In genomic region chr12:31887109-31887811, GRCh38 we compare ENCODE assay signal across 14 cellular contexts.
DNase-seq lines count a peak whose midpoint lies in the region; ATAC-seq and TF ChIP-seq lines count a peak whose summit lies in the region.
"Had no signal": no experiment of that assay in that cellular context is flagged by ENCODE, and none has a peak within 500 bp of the region (broad histone marks: within the 10 kb centered on the region; RNA-seq: fewer than 3 reads in every experiment).

No MANE protein-coding gene starts in this region.

- no peaks in the 10 kb centered on the region for H3K4me1 ChIP-seq in right cardiac atrium (ENCODE audit: control insufficient read depth, insufficient read depth, low read length)
- H3K4me1 ChIP-seq: BE2C had no signal

- H3K4me3 Mint-ChIP-seq in activated T-helper 1 cell treated with anti-CD3 and anti-CD28 coated beads, Interleukin-12 subunit alpha, Interleukin-12 subunit beta, Interleukin-2, Interleukin-4 antibody, amounts not matched to agents 30 ng/mL and 10 ng/mL and 1 ng/mL, durations not matched to agents 14 hours and 24 hours and 36 hours: no peak overlapping the region
- H3K4me3 Mint-ChIP-seq in type B pancreatic cell: no peak overlapping the region
- no peak overlapping the region for H3K4me3 Mint-ChIP-seq in T-helper 17 cell
- H3K4me3 Mint-ChIP-seq: GM23338 had no signal

- peaks cover 22% of the 10 kb centered on the region for H3K4me1 Mint-ChIP-seq in activated T-helper 1 cell treated with anti-CD3 and anti-CD28 coated beads, Interleukin-12 subunit alpha, Interleukin-12 subunit beta, Interleukin-2, Interleukin-4 antibody, amounts not matched to agents 30 ng/mL and 10 ng/mL and 1 ng/mL, durations not matched to agents 14 hours and 24 hours and 36 hours (ENCODE audit: low read depth)
- H3K4me1 Mint-ChIP-seq in type B pancreatic cell (ENCODE audit: unreplicated experiment): no peaks in the 10 kb centered on the region
- peaks cover 3% of the 10 kb centered on the region for H3K4me1 Mint-ChIP-seq in T-helper 17 cell
- H3K4me1 Mint-ChIP-seq: GM23338 had no signal

- H3K9me3 ChIP-seq in right cardiac atrium (ENCODE audit: control insufficient read depth, low read length) (no peaks in the 10 kb centered on the region), T-helper 17 cell (ENCODE audit: control insufficient read depth, low read length, poor library complexity, severe bottlenecking) (peaks cover 8% of the 10 kb centered on the region)

- TF ChIP-seq CTCF in type B pancreatic cell (conservative IDR thresholded peaks at IDR 0.05): no peak

- 98% methylated on average over 2 of the region's 2 CpGs for WGBS in right cardiac atrium

- peak overlapping the region; percentile 29 for H3K27ac Mint-ChIP-seq in activated T-helper 1 cell treated with anti-CD3 and anti-CD28 coated beads, Interleukin-12 subunit alpha, Interleukin-12 subunit beta, Interleukin-2, Interleukin-4 antibody, amounts not matched to agents 30 ng/mL and 10 ng/mL and 1 ng/mL, durations not matched to agents 14 hours and 24 hours and 36 hours
- peak overlapping the region; percentile 21 for H3K27ac Mint-ChIP-seq in type B pancreatic cell
- no peak overlapping the region for H3K27ac Mint-ChIP-seq in T-helper 17 cell
- H3K27ac Mint-ChIP-seq: GM23338 had no signal

- no peak overlapping the region for H3K4me3 ChIP-seq in right cardiac atrium (ENCODE audit: low read length)
- H3K4me3 ChIP-seq: GM23338 had no signal

- DNase-seq in left ventricle myocardium superior: no peak
- DNase-seq in right cardiac atrium: no peak
- DNase-seq in activated T-helper 1 cell treated with anti-CD3 and anti-CD28 coated beads, Interleukin-12 subunit alpha, Interleukin-12 subunit beta, Interleukin-2, Interleukin-4 antibody, amounts not matched to agents 30 ng/mL and 10 ng/mL and 1 ng/mL, durations not matched to agents 14 hours and 24 hours and 36 hours (ENCODE audit: low spot score): no peak
- DNase-seq in type B pancreatic cell (ENCODE audit: extremely low spot score, unreplicated experiment): no peak
- no peak for DNase-seq in T-helper 17 cell
- no peak for DNase-seq in NCI-H82 (lab: John Stamatoyannopoulos, UW)
- DNase-seq in substantia nigra (lab: John Stamatoyannopoulos, UW): no peak
- DNase-seq: activated effector memory CD4-positive, alpha-beta T cell treated with Interleukin-2 at 50 U/mL for 16 hours; BE2C; dermis blood vessel endothelial cell; NCI-H1048; retina had no signal

- H3K36me3 Mint-ChIP-seq in activated T-helper 1 cell treated with anti-CD3 and anti-CD28 coated beads, Interleukin-12 subunit alpha, Interleukin-12 subunit beta, Interleukin-2, Interleukin-4 antibody, amounts not matched to agents 30 ng/mL and 10 ng/mL and 1 ng/mL, durations not matched to agents 14 hours and 24 hours and 36 hours (ENCODE audit: low read depth): peaks cover 35% of the 10 kb centered on the region
- peaks cover 5% of the 10 kb centered on the region for H3K36me3 Mint-ChIP-seq in type B pancreatic cell
- H3K36me3 Mint-ChIP-seq in T-helper 17 cell (ENCODE audit: low read depth): no peaks in the 10 kb centered on the region

- intact Hi-C loops in left ventricle myocardium superior (cut with micrococcal nuclease) (no loop called here), right cardiac atrium (cut with DNase I) (no loop called here)
- intact Hi-C loops in activated T-helper 1 cell treated with anti-CD3 and anti-CD28 coated beads, Interleukin-12 subunit alpha, Interleukin-12 subunit beta, Interleukin-2, Interleukin-4 antibody, amounts not matched to agents 30 ng/mL and 10 ng/mL and 1 ng/mL, durations not matched to agents 14 hours and 24 hours and 36 hours (cut with micrococcal nuclease): no loop called here

- no peaks in the 10 kb centered on the region for H3K27me3 Mint-ChIP-seq in activated T-helper 1 cell treated with anti-CD3 and anti-CD28 coated beads, Interleukin-12 subunit alpha, Interleukin-12 subunit beta, Interleukin-2, Interleukin-4 antibody, amounts not matched to agents 30 ng/mL and 10 ng/mL and 1 ng/mL, durations not matched to agents 14 hours and 24 hours and 36 hours (ENCODE audit: insufficient read depth)
- H3K27me3 Mint-ChIP-seq in type B pancreatic cell: no peaks in the 10 kb centered on the region
- no peaks in the 10 kb centered on the region for H3K27me3 Mint-ChIP-seq in T-helper 17 cell

- H3K9me3 Mint-ChIP-seq in activated T-helper 1 cell treated with anti-CD3 and anti-CD28 coated beads, Interleukin-12 subunit alpha, Interleukin-12 subunit beta, Interleukin-2, Interleukin-4 antibody, amounts not matched to agents 30 ng/mL and 10 ng/mL and 1 ng/mL, durations not matched to agents 14 hours and 24 hours and 36 hours: peaks cover 49% of the 10 kb centered on the region
- peaks cover 4% of the 10 kb centered on the region for H3K9me3 Mint-ChIP-seq in type B pancreatic cell

- H3K27me3 ChIP-seq in right cardiac atrium (ENCODE audit: control insufficient read depth, insufficient read depth): no peaks in the 10 kb centered on the region
- H3K27me3 ChIP-seq: BE2C had no signal

- H3K27ac ChIP-seq in right cardiac atrium (ENCODE audit: low read length) (no peak overlapping the region), substantia nigra (ENCODE audit: low read depth, low read length, poor library complexity, severe bottlenecking) (no peak overlapping the region)

- peak; percentile 48 for ATAC-seq in left ventricle myocardium superior
- no peak for ATAC-seq in right cardiac atrium
- peak; percentile 59 for ATAC-seq in HG03095 (IDR thresholded peaks at IDR 0.05; ENCODE audit: unreplicated experiment)
- ATAC-seq in T-helper 17 cell: no peak
- ATAC-seq: GM23338 had no signal

Comparison
In these comparisons a context has a peak if more than half of its experiments do, and no peak if none do; other contexts are left out.
1. ATAC-seq: peak in left ventricle myocardium superior (single experiment) and HG03095 (single experiment); none in right cardiac atrium (0 of 2) and T-helper 17 cell (single experiment).